9 cellular contexts compared by ENCODE assay signal in the genomic region with DNA sequence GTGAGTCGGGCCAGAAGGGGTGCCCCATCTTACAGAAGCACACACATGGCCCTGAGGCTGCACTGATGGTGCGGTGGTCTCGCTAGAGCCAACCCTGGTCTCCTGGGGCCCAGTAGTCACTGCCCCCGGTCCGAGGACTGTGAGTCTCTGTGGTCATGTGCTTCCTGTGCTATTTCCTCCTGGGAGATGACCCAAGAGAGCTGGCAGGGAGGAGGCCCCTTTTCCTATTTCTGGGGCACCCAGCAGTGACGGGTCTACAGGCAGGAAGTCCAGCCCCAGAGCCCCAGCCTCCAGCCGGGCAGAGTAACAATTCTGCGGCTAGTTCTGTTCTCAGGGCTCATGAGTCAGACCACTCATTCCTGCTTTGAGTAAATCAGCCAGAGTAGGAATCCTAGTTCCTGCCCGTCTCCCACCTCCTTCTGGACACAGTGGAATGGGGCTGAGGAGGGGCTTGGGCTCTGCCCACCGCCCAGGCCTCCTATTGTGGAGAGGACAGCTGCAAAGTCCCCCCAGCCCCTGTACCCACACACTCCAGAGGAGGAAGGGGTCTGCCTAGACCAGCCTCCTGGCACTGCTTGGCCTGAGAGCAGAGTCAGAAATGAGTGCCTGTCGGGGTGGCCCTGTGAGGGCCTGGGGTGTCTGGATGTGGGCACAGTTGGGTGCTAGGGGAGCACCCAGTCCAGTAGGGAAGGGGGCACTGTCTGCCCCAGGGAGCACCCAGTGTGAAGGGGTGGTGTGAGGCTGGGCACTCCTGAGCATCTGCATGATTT.
DNase-seq lines count a peak whose midpoint lies in the region; ATAC-seq, FAIRE-seq and TF ChIP-seq lines count a peak whose summit lies in the region.
"Had no signal": no experiment of that assay in that cellular context is flagged by ENCODE, and none has a peak within 500 bp of the region (broad histone marks: within the 10 kb centered on the region; RNA-seq: fewer than 3 reads in every experiment).

No MANE protein-coding gene starts in this region.

- FAIRE-seq in urothelium cell line (lab: Jason Lieb, UNC), result no peak
- FAIRE-seq: A549 had no signal

- no peak for TF ChIP-seq CTCF in Peyer's patch (IDR thresholded peaks at IDR 0.05)

- H3K27me3 ChIP-seq in Peyer's patch, result no peaks in the 10 kb centered on the region

- TF ChIP-seq POLR2A in Peyer's patch (IDR thresholded peaks at IDR 0.05), result no peak

- no peak overlapping the region for H3K4me3 ChIP-seq in Peyer's patch
- H3K4me3 ChIP-seq: A549 had no signal

- peaks cover 0 to 52% (median 16%) of the 10 kb centered on the region in 4 donors for H3K4me1 ChIP-seq in Peyer's patch
- H3K4me1 ChIP-seq: A549 had no signal

- ATAC-seq in activated CD4-positive, CD25-positive, alpha-beta regulatory T cell treated with anti-CD3 and anti-CD28 coated beads, Interleukin-2, amount 50 U/mL, for 24 hours, result peak; percentile 60 to 73
- ATAC-seq in HG02884 (IDR thresholded peaks at IDR 0.05; ENCODE audit: unreplicated experiment), result peak; percentile 86
- ATAC-seq: A549 had no signal

- H3K27ac ChIP-seq in Peyer's patch, result peak overlapping the region; percentile 67 to 86 (median 73)

- peaks cover 0 to 18% (median 0%) of the 10 kb centered on the region in 3 donors for H3K36me3 ChIP-seq in Peyer's patch

- no peak for DNase-seq in activated CD4-positive, CD25-positive, alpha-beta regulatory T cell (lab: John Stamatoyannopoulos, UW)
- DNase-seq in Peyer's patch, result peak in 2 of 3 donors; percentile 70 to 77
- peak; percentile 74 to 95 for DNase-seq in dermis microvascular lymphatic vessel endothelial cell (ENCODE audit: low read depth in 2 of 2)
- DNase-seq in mucosa of gallbladder (ENCODE audit: low spot score), result peak; percentile 70
- peak; percentile 73 for DNase-seq in urothelium cell line (ENCODE audit: low spot score)
- no peak for DNase-seq in OCI-M1 (lab: John Stamatoyannopoulos, UW)

- no peaks in the 10 kb centered on the region for H3K9me3 ChIP-seq in Peyer's patch
- H3K9me3 ChIP-seq: A549 had no signal

Comparison
In these comparisons a context has a peak if more than half of its experiments do, and no peak if none do; other contexts are left out.
1. DNase-seq: peak in Peyer's patch (2 of 3), dermis microvascular lymphatic vessel endothelial cell (2 of 2), mucosa of gallbladder (single experiment) and urothelium cell line (single experiment); none in activated CD4-positive, CD25-positive, alpha-beta regulatory T cell (0 of 4) and OCI-M1 (single experiment).